Comparison of ENCODE assay signal across 8 cellular contexts in genomic region chr20:50151034-50151743, GRCh38. TPM values are rescaled to one million over a fixed set of nuclear protein-coding genes. Genes with fewer than 3 reads are reported as not detected.
DNase-seq lines count a peak whose midpoint lies in the region; ATAC-seq, FAIRE-seq and TF ChIP-seq lines count a peak whose summit lies in the region.

No MANE protein-coding gene starts in this region.

- no peak for DNase-seq in activated T-cell treated with anti-CD3 and anti-CD28 coated beads, Interleukin-2, amount 50 U/mL, for 4 hours
- no peak for DNase-seq in activated T-cell treated with anti-CD3 and anti-CD28 coated beads, Interleukin-2, amount 50 U/mL, for 1 hour
- DNase-seq in activated T-helper 2 cell treated with anti-CD3 and anti-CD28 coated beads, Interferon-gamma antibody, Interleukin-2, Interleukin-4, amounts not matched to agents 10 μg/mL and 5 μg/mL and 100 μg/mL, durations not matched to agents 14 hours and 24 hours and 36 hours (ENCODE audit: low spot score) = no peak
- DNase-seq in keratinocyte (ENCODE audit: low read depth, low spot score) (no peak), tibial artery (no peak), caudate nucleus (lab: John Stamatoyannopoulos, UW) (no peak), RPMI8226 (no peak), anterior cingulate cortex (lab: John Stamatoyannopoulos, UW) (no peak)

- H3K27me3 Mint-ChIP-seq in activated T-cell treated with anti-CD3 and anti-CD28 coated beads, Interleukin-2, amount 50 U/mL, for 4 hours (ENCODE audit: low read depth) = no peaks in the 10 kb centered on the region
- H3K27me3 Mint-ChIP-seq in activated T-helper 2 cell treated with anti-CD3 and anti-CD28 coated beads, Interferon-gamma antibody, Interleukin-2, Interleukin-4, amounts not matched to agents 10 μg/mL and 5 μg/mL and 100 μg/mL, durations not matched to agents 14 hours and 24 hours and 36 hours (ENCODE audit: low read depth) = no peaks in the 10 kb centered on the region

- peak overlapping the region; percentile 70 for H3K27ac Mint-ChIP-seq in activated T-helper 2 cell treated with anti-CD3 and anti-CD28 coated beads, Interferon-gamma antibody, Interleukin-2, Interleukin-4, amounts not matched to agents 10 μg/mL and 5 μg/mL and 100 μg/mL, durations not matched to agents 14 hours and 24 hours and 36 hours

- intact Hi-C loops in activated T-helper 2 cell treated with anti-CD3 and anti-CD28 coated beads, Interferon-gamma antibody, Interleukin-2, Interleukin-4, amounts not matched to agents 10 μg/mL and 5 μg/mL and 100 μg/mL, durations not matched to agents 14 hours and 24 hours and 36 hours (cut with micrococcal nuclease) = no loop called here
- intact Hi-C loops in tibial artery (cut with DNase I; ENCODE audit: low total_unique reads) = no loop called here

- peak overlapping the region; percentile 97 for H3K9ac ChIP-seq in keratinocyte (ENCODE audit: control insufficient read depth, extremely low read depth, insufficient read depth, low read length)

- H3K9me3 ChIP-seq in keratinocyte (ENCODE audit: control insufficient read depth, low read depth, low read length) (no peaks in the 10 kb centered on the region), tibial artery (no peaks in the 10 kb centered on the region)

- H3K79me2 ChIP-seq in keratinocyte (ENCODE audit: control insufficient read depth, insufficient read depth, low read length) = peaks cover 67% of the 10 kb centered on the region

- dilution Hi-C loops in keratinocyte (cut with MboI; ENCODE audit: extremely low pct_ligation_motif_present, low sequenced_read_pairs) = no loop called here

- peaks cover 3% of the 10 kb centered on the region for H3K9me1 ChIP-seq in keratinocyte (ENCODE audit: control insufficient read depth, extremely low read depth, insufficient read depth, low read length)

- H4K20me1 ChIP-seq in keratinocyte (ENCODE audit: control insufficient read depth, extremely low read depth, insufficient read depth, low read length) = peaks cover 11% of the 10 kb centered on the region

- H3K9me3 Mint-ChIP-seq in activated T-cell treated with anti-CD3 and anti-CD28 coated beads, Interleukin-2, amount 50 U/mL, for 4 hours = no peaks in the 10 kb centered on the region
- no peaks in the 10 kb centered on the region for H3K9me3 Mint-ChIP-seq in activated T-helper 2 cell treated with anti-CD3 and anti-CD28 coated beads, Interferon-gamma antibody, Interleukin-2, Interleukin-4, amounts not matched to agents 10 μg/mL and 5 μg/mL and 100 μg/mL, durations not matched to agents 14 hours and 24 hours and 36 hours

- peaks cover 67% of the 10 kb centered on the region for H3K4me1 Mint-ChIP-seq in activated T-cell treated with anti-CD3 and anti-CD28 coated beads, Interleukin-2, amount 50 U/mL, for 4 hours (ENCODE audit: low read depth)
- peaks cover 57% of the 10 kb centered on the region for H3K4me1 Mint-ChIP-seq in activated T-helper 2 cell treated with anti-CD3 and anti-CD28 coated beads, Interferon-gamma antibody, Interleukin-2, Interleukin-4, amounts not matched to agents 10 μg/mL and 5 μg/mL and 100 μg/mL, durations not matched to agents 14 hours and 24 hours and 36 hours (ENCODE audit: low read depth)

- H2AFZ ChIP-seq in keratinocyte (ENCODE audit: control insufficient read depth, low read length) = no peak overlapping the region

- TF ChIP-seq CTCF in keratinocyte (optimal IDR thresholded peaks at IDR 0.05 in 1 of 3, IDR thresholded peaks at IDR 0.05 in 1 of 3, conservative IDR thresholded peaks at IDR 0.05 in 1 of 3; ENCODE audit: extremely low read depth in 1 of 3, insufficient read depth in 2 of 3, low read length in 3 of 3) (no peak), tibial artery (IDR thresholded peaks at IDR 0.05) (no peak)

- H3K4me3 ChIP-seq in keratinocyte (ENCODE audit: control insufficient read depth in 2 of 3, extremely low read depth in 1 of 3, insufficient read depth in 2 of 3, low read depth in 1 of 3, low read length in 3 of 3) (peak overlapping the region; percentile 57 to 97 (median 57)), tibial artery (peak overlapping the region in 1 of 2 donors; percentile 94)

- peak overlapping the region; percentile 88 for H3K4me3 Mint-ChIP-seq in activated T-cell treated with anti-CD3 and anti-CD28 coated beads, Interleukin-2, amount 50 U/mL, for 4 hours
- H3K4me3 Mint-ChIP-seq in activated T-helper 2 cell treated with anti-CD3 and anti-CD28 coated beads, Interferon-gamma antibody, Interleukin-2, Interleukin-4, amounts not matched to agents 10 μg/mL and 5 μg/mL and 100 μg/mL, durations not matched to agents 14 hours and 24 hours and 36 hours (ENCODE audit: low read depth) = peak overlapping the region; percentile 78

- H3K36me3 Mint-ChIP-seq in activated T-cell treated with anti-CD3 and anti-CD28 coated beads, Interleukin-2, amount 50 U/mL, for 4 hours (ENCODE audit: insufficient read depth) = peaks cover 8% of the 10 kb centered on the region
- peaks cover 44% of the 10 kb centered on the region for H3K36me3 Mint-ChIP-seq in activated T-helper 2 cell treated with anti-CD3 and anti-CD28 coated beads, Interferon-gamma antibody, Interleukin-2, Interleukin-4, amounts not matched to agents 10 μg/mL and 5 μg/mL and 100 μg/mL, durations not matched to agents 14 hours and 24 hours and 36 hours (ENCODE audit: low read depth)

- H3K27ac ChIP-seq in keratinocyte (ENCODE audit: control insufficient read depth, insufficient read depth, low read length) (peak overlapping the region; percentile 94), tibial artery (peak overlapping the region; percentile 2 to 84), caudate nucleus (ENCODE audit: low read depth, low read length) (no peak overlapping the region)

- H3K4me1 ChIP-seq in keratinocyte (ENCODE audit: control insufficient read depth, extremely low read depth, insufficient read depth, low read length) = peaks cover 56% of the 10 kb centered on the region
- H3K4me1 ChIP-seq in tibial artery = peaks cover 0 to 63% (median 39%) of the 10 kb centered on the region in 4 donors

- H3K4me2 ChIP-seq in keratinocyte (ENCODE audit: control insufficient read depth, extremely low read depth, insufficient read depth, low read depth, low read length) = peak overlapping the region; percentile 100

- H3K36me3 ChIP-seq in keratinocyte (ENCODE audit: control insufficient read depth in 2 of 2, extremely low read depth in 1 of 2, insufficient read depth in 2 of 2, low read length in 2 of 2) (peaks cover 16 to 32% of the 10 kb centered on the region in 2 experiments), tibial artery (peaks cover 0 to 15% (median 6%) of the 10 kb centered on the region in 3 donors)

- ATAC-seq in activated T-cell treated with anti-CD3 and anti-CD28 coated beads, Interleukin-2, amount 50 U/mL, for 4 hours = no peak

- H3K27me3 ChIP-seq in keratinocyte (ENCODE audit: control insufficient read depth, extremely low read depth, insufficient read depth, low read length) (no peaks in the 10 kb centered on the region), tibial artery (no peaks in the 10 kb centered on the region)

- FAIRE-seq in keratinocyte (lab: Jason Lieb, UNC) = no peak

RNA-seq across cellular contexts. Expression of gene PEDS1, which starts 2.3 kb away (rescaled TPM):
- 10 to 100 TPM; 21.6 to 22.5 (median 21.9) TPM for total RNA-seq in activated T-cell treated with anti-CD3 and anti-CD28 coated beads, Interleukin-2, amount 50 U/mL, for 4 hours
- total RNA-seq in activated T-helper 2 cell treated with anti-CD3 and anti-CD28 coated beads, Interferon-gamma antibody, Interleukin-2, Interleukin-4, amounts not matched to agents 10 μg/mL and 5 μg/mL and 100 μg/mL, durations not matched to agents 14 hours and 24 hours and 36 hours = 26.5 and 29.5 TPM in 2 replicates
- 48.7 to 77.3 TPM (median 62.3 TPM) in 3 replicates for polyA plus RNA-seq in keratinocyte
- 33.8 TPM for polyA plus RNA-seq in keratinocyte (2011; ENCODE audit: low read depth)
- polyA plus RNA-seq in keratinocyte (2011; cell fraction: cytosol; rRNA removed) = 70.2 and 70.3 TPM in 2 replicates
- 95.5 and 103 TPM in 2 replicates for polyA plus RNA-seq in keratinocyte (2011; cell fraction: nucleus; rRNA removed)
- 45.3 and 52.4 TPM in 2 replicates for polyA plus RNA-seq in keratinocyte (2012; ENCODE audit: low replicate concordance)
- 117 to 209 TPM (median 146 TPM) in 3 replicates for polyA minus RNA-seq in keratinocyte
- 103 TPM for polyA minus RNA-seq in keratinocyte (2011; cell fraction: cytosol; rRNA and poly(A)+ RNA removed)
- polyA minus RNA-seq in keratinocyte (2011; cell fraction: nucleus; rRNA and poly(A)+ RNA removed) = 42.4 and 47.5 TPM in 2 replicates

RNA-seq across cellular contexts. Expression of gene UBE2V1, which starts 38.2 kb away (rescaled TPM):
- 100 to 1,000 TPM; 126 to 144 (median 139) TPM for total RNA-seq in activated T-cell treated with anti-CD3 and anti-CD28 coated beads, Interleukin-2, amount 50 U/mL, for 4 hours
- total RNA-seq in activated T-helper 2 cell treated with anti-CD3 and anti-CD28 coated beads, Interferon-gamma antibody, Interleukin-2, Interleukin-4, amounts not matched to agents 10 μg/mL and 5 μg/mL and 100 μg/mL, durations not matched to agents 14 hours and 24 hours and 36 hours = 158 and 174 TPM in 2 replicates
- polyA plus RNA-seq in keratinocyte = 61.8 to 155 TPM (median 117 TPM) in 3 replicates
- 233 TPM for polyA plus RNA-seq in keratinocyte (2011; ENCODE audit: low read depth)
- 146 and 182 TPM in 2 replicates for polyA plus RNA-seq in keratinocyte (2011; cell fraction: cytosol; rRNA removed)
- polyA plus RNA-seq in keratinocyte (2011; cell fraction: nucleus; rRNA removed) = 132 and 143 TPM in 2 replicates
- polyA plus RNA-seq in keratinocyte (2012; ENCODE audit: low replicate concordance) = 92.0 and 131 TPM in 2 replicates
- polyA minus RNA-seq in keratinocyte = 32.3 to 92.9 TPM (median 62.0 TPM) in 3 replicates
- polyA minus RNA-seq in keratinocyte (2011; cell fraction: cytosol; rRNA and poly(A)+ RNA removed) = 37.2 TPM
- polyA minus RNA-seq in keratinocyte (2011; cell fraction: nucleus; rRNA and poly(A)+ RNA removed) = 32.3 and 62.8 TPM in 2 replicates

RNA-seq across cellular contexts. Expression of gene CEBPB, which starts 39.4 kb away (rescaled TPM):
- total RNA-seq in activated T-cell treated with anti-CD3 and anti-CD28 coated beads, Interleukin-2, amount 50 U/mL, for 4 hours = 10 to 100 TPM; 32.8 to 36.6 (median 35.2) TPM
- total RNA-seq in activated T-helper 2 cell treated with anti-CD3 and anti-CD28 coated beads, Interferon-gamma antibody, Interleukin-2, Interleukin-4, amounts not matched to agents 10 μg/mL and 5 μg/mL and 100 μg/mL, durations not matched to agents 14 hours and 24 hours and 36 hours = 36.2 and 36.4 TPM in 2 replicates
- 11.2 to 23.1 TPM (median 15.8 TPM) in 3 replicates for polyA plus RNA-seq in keratinocyte
- polyA plus RNA-seq in keratinocyte (2011; ENCODE audit: low read depth) = 29.3 TPM
- polyA plus RNA-seq in keratinocyte (2011; cell fraction: cytosol; rRNA removed) = 8.5 and 17.2 TPM in 2 replicates
- polyA plus RNA-seq in keratinocyte (2011; cell fraction: nucleus; rRNA removed) = 15.7 and 21.8 TPM in 2 replicates
- polyA plus RNA-seq in keratinocyte (2012; ENCODE audit: low replicate concordance) = 20.9 and 67.3 TPM in 2 replicates
- polyA minus RNA-seq in keratinocyte = 3.1 to 4.4 TPM (median 4.1 TPM) in 3 replicates
- polyA minus RNA-seq in keratinocyte (2011; cell fraction: cytosol; rRNA and poly(A)+ RNA removed) = 61.0 TPM
- polyA minus RNA-seq in keratinocyte (2011; cell fraction: nucleus; rRNA and poly(A)+ RNA removed) = 16.2 and 23.4 TPM in 2 replicates
